Comparison of ENCODE assay signal across 8 cellular contexts in genomic region chr17:1532836-1533602, GRCh38. TPM values are rescaled to one million over a fixed set of nuclear protein-coding genes. Genes with fewer than 3 reads are reported as not detected.
DNase-seq lines count a peak whose midpoint lies in the region; ATAC-seq, FAIRE-seq and TF ChIP-seq lines count a peak whose summit lies in the region.

No MANE protein-coding gene starts in this region.

- no peaks in the 10 kb centered on the region for H3K9me3 ChIP-seq in Peyer's patch
- no peaks in the 10 kb centered on the region for H3K9me3 ChIP-seq in astrocyte (ENCODE audit: insufficient read depth, low read depth, low read length)
- no peaks in the 10 kb centered on the region for H3K9me3 ChIP-seq in lower lobe of right lung

- H3K27ac ChIP-seq in Peyer's patch (peak overlapping the region in 2 of 4 donors; percentile 3 to 17), astrocyte (ENCODE audit: low read depth, low read length) (no peak overlapping the region), lower lobe of right lung (no peak overlapping the region)

- no peak for TF ChIP-seq POLR2A in Peyer's patch (IDR thresholded peaks at IDR 0.05)

- H3K9ac ChIP-seq in astrocyte (ENCODE audit: low read length) = no peak overlapping the region

- H3K4me2 ChIP-seq in astrocyte (ENCODE audit: low read length) = no peak overlapping the region

- H3K4me3 Mint-ChIP-seq in astrocyte (ENCODE audit: unreplicated experiment) = no peak overlapping the region

- peaks cover 4% of the 10 kb centered on the region for H3K4me1 Mint-ChIP-seq in astrocyte (ENCODE audit: low read depth, unreplicated experiment)

- intact Hi-C loops in lower lobe of right lung (cut with DNase I) = no loop called here

- H3K9me3 Mint-ChIP-seq in astrocyte (ENCODE audit: unreplicated experiment) = no peaks in the 10 kb centered on the region

- H3K4me1 ChIP-seq in Peyer's patch (no peaks in the 10 kb centered on the region), astrocyte (ENCODE audit: insufficient read depth, low read length) (no peaks in the 10 kb centered on the region), lower lobe of right lung (no peaks in the 10 kb centered on the region)

- DNase-seq in Peyer's patch = peak in 2 of 3 donors; percentile 45 to 72
- DNase-seq in astrocyte (ENCODE audit: low read depth) = no peak
- DNase-seq in lower lobe of right lung = no peak
- DNase-seq in DMS153 treated with DMSO at 0.1 percent for 48 hours (lab: John Stamatoyannopoulos, UW; ENCODE audit: unreplicated experiment) = no peak
- DNase-seq in C1 segment of cervical spinal cord (lab: John Stamatoyannopoulos, UW) = no peak

- FAIRE-seq in astrocyte (lab: Jason Lieb, UNC) = no peak

- peaks cover 12% of the 10 kb centered on the region for H4K20me1 ChIP-seq in astrocyte (ENCODE audit: insufficient read depth, low read length)

- peaks cover 0 to 93% (median 0%) of the 10 kb centered on the region in 3 donors for H3K36me3 ChIP-seq in Peyer's patch
- H3K36me3 ChIP-seq in astrocyte (ENCODE audit: insufficient read depth, low read length) = peaks cover 26% of the 10 kb centered on the region
- peaks cover 95% of the 10 kb centered on the region for H3K36me3 ChIP-seq in lower lobe of right lung

- no peaks in the 10 kb centered on the region for H3K27me3 Mint-ChIP-seq in astrocyte (ENCODE audit: low read depth, unreplicated experiment)

- H2AFZ ChIP-seq in astrocyte (ENCODE audit: low read depth, low read length) = no peak overlapping the region

- H3K27ac Mint-ChIP-seq in astrocyte (ENCODE audit: unreplicated experiment) = no peak overlapping the region

- no peaks in the 10 kb centered on the region for H3K79me2 ChIP-seq in astrocyte (ENCODE audit: insufficient read depth, low read length)

- peak; percentile 48 to 64 for ATAC-seq in lower lobe of right lung
- ATAC-seq in HG03175 (IDR thresholded peaks at IDR 0.05; ENCODE audit: unreplicated experiment) = no peak
- ATAC-seq in GM19397 (IDR thresholded peaks at IDR 0.05; ENCODE audit: unreplicated experiment) = no peak

- H3K36me3 Mint-ChIP-seq in astrocyte (ENCODE audit: low read depth, unreplicated experiment) = peaks cover 17% of the 10 kb centered on the region

- H3K27me3 ChIP-seq in Peyer's patch (no peaks in the 10 kb centered on the region), astrocyte (ENCODE audit: insufficient read depth, low read length) (no peaks in the 10 kb centered on the region), lower lobe of right lung (ENCODE audit: low read depth) (no peaks in the 10 kb centered on the region)

- H3K4me3 ChIP-seq in Peyer's patch = no peak overlapping the region
- no peak overlapping the region for H3K4me3 ChIP-seq in astrocyte (ENCODE audit: insufficient read depth, low read depth, low read length)
- no peak overlapping the region for H3K4me3 ChIP-seq in lower lobe of right lung

- TF ChIP-seq CTCF in GM12874 (IDR thresholded peaks at IDR 0.05; ENCODE audit: insufficient read depth, low read depth, low read length) (peak; percentile 73), Peyer's patch (IDR thresholded peaks at IDR 0.05) (peak in 5 of 6 experiments; percentile 21 to 41 (median 32)), astrocyte (IDR thresholded peaks at IDR 0.05; ENCODE audit: insufficient read depth, low read depth, low read length) (peak; percentile 6), lower lobe of right lung (IDR thresholded peaks at IDR 0.05) (peak; percentile 29)

RNA-seq across cellular contexts. Expression of gene INPP5K, which starts 16.6 kb away (rescaled TPM):
- 100 to 1,000 TPM in 1 of 4 donors, 10 to 100 TPM in 3; 60.9 to 163 (median 64.7) TPM for total RNA-seq in Peyer's patch
- total RNA-seq in astrocyte = 26.4 and 26.7 TPM in 2 replicates
- 57.9 TPM for total RNA-seq in lower lobe of right lung

RNA-seq across cellular contexts. Expression of gene PITPNA, which starts 29.6 kb away (rescaled TPM):
- total RNA-seq in Peyer's patch = 100 to 1,000 TPM in 2 of 4 donors, 10 to 100 TPM in 2; 88.2 to 132 (median 107) TPM
- 69.1 and 79.3 TPM in 2 replicates for total RNA-seq in astrocyte
- total RNA-seq in lower lobe of right lung = 71.3 TPM

RNA-seq across cellular contexts. Expression of gene MYO1C, which starts 40.5 kb away (rescaled TPM):
- total RNA-seq in Peyer's patch (100 to 1,000 TPM; 144 to 232 (median 179) TPM), astrocyte (132 and 134 TPM in 2 replicates), lower lobe of right lung (213 TPM)

Comparison
In these comparisons a context has a peak if more than half of its experiments do, and no peak if none do; other contexts are left out.
1. CTCF ChIP-seq: peak in every context shown above with its lines; median percentile 73 in GM12874; 32 in Peyer's patch; 29 in lower lobe of right lung; 6 in astrocyte.
2. DNase-seq: peak in Peyer's patch (2 of 3); none in astrocyte (single experiment), lower lobe of right lung (single experiment), DMS153 treated with DMSO at 0.1 percent for 48 hours (single experiment) and C1 segment of cervical spinal cord (0 of 14).
3. ATAC-seq: peak in lower lobe of right lung (2 of 2); none in HG03175 (single experiment) and GM19397 (single experiment).